In genomic region chr13:37427843-37428494, GRCh38 we compare ENCODE assay signal across 27 cellular contexts.
DNase-seq lines count a peak whose midpoint lies in the region; ATAC-seq, FAIRE-seq and TF ChIP-seq lines count a peak whose summit lies in the region.
"Had no signal": no experiment of that assay in that cellular context is flagged by ENCODE, and none has a peak within 500 bp of the region (broad histone marks: within the 10 kb centered on the region; RNA-seq: fewer than 3 reads in every experiment).

No MANE protein-coding gene starts in this region.

- intact Hi-C loops in A673 (cut with micrococcal nuclease; ENCODE audit: unreplicated experiment) (no loop called here), left ventricle myocardium inferior (cut with micrococcal nuclease) (no loop called here)
- intact Hi-C loops in CD4-positive, alpha-beta T cell (cut with DNase I, micrococcal nuclease), result no loop called here

- H3K36me3 ChIP-seq in A673 (ENCODE audit: insufficient read depth, low read length, poor library complexity, severe bottlenecking), result no peaks in the 10 kb centered on the region
- H3K36me3 ChIP-seq in GM23338 (ENCODE audit: insufficient read depth), result no peaks in the 10 kb centered on the region
- H3K36me3 ChIP-seq in astrocyte (ENCODE audit: insufficient read depth, low read length), result no peaks in the 10 kb centered on the region
- H3K36me3 ChIP-seq in left ventricle myocardium inferior, result no peaks in the 10 kb centered on the region
- H3K36me3 ChIP-seq: breast epithelium, thoracic aorta had no signal

- no peak overlapping the region for H3K4me3 Mint-ChIP-seq in GM23338
- H3K4me3 Mint-ChIP-seq in astrocyte (ENCODE audit: unreplicated experiment), result no peak overlapping the region
- no peak overlapping the region for H3K4me3 Mint-ChIP-seq in CD4-positive, alpha-beta T cell
- H3K4me3 Mint-ChIP-seq: CD4-positive, CD25-positive, alpha-beta regulatory T cell; natural killer cell treated with Interleukin-12 subunit alpha and Interleukin-12 subunit beta and Interleukin-15 and Interleukin-18, amount 100 ng/mL, for 72 hours had no signal

- peak; percentile 17 for FAIRE-seq in astrocyte (lab: Jason Lieb, UNC)
- FAIRE-seq: H54, HTR-8/SVneo had no signal

- H3K4me2 ChIP-seq in GM23338 (no peak overlapping the region), astrocyte (ENCODE audit: low read length) (no peak overlapping the region)

- H3K4me1 ChIP-seq in A673 (ENCODE audit: insufficient read depth, low read length, poor library complexity, severe bottlenecking), result no peaks in the 10 kb centered on the region
- no peaks in the 10 kb centered on the region for H3K4me1 ChIP-seq in GM23338 (ENCODE audit: insufficient read depth)
- H3K4me1 ChIP-seq in astrocyte (ENCODE audit: insufficient read depth, low read length), result no peaks in the 10 kb centered on the region
- peaks cover 8% of the 10 kb centered on the region for H3K4me1 ChIP-seq in left ventricle myocardium inferior
- H3K4me1 ChIP-seq: breast epithelium had no signal

- ATAC-seq in GM23338 (peak; percentile 71), HG03025 (IDR thresholded peaks at IDR 0.05; ENCODE audit: low FRiP score, unreplicated experiment) (no peak)
- ATAC-seq in CD4-positive, alpha-beta T cell (ENCODE audit: poor library complexity), result no peak
- ATAC-seq: natural killer cell treated with Interleukin-12 subunit alpha and Interleukin-12 subunit beta and Interleukin-15 and Interleukin-18, amount 100 ng/mL, for 72 hours had no signal

- H2AFZ ChIP-seq in GM23338, result no peak overlapping the region
- H2AFZ ChIP-seq in astrocyte (ENCODE audit: low read depth, low read length), result no peak overlapping the region

- H3K27me3 Mint-ChIP-seq in GM23338 (ENCODE audit: insufficient read depth, low read depth, poor library complexity) (peaks cover 7% of the 10 kb centered on the region), astrocyte (ENCODE audit: low read depth, unreplicated experiment) (no peaks in the 10 kb centered on the region)
- H3K27me3 Mint-ChIP-seq in CD4-positive, alpha-beta T cell, result no peaks in the 10 kb centered on the region
- H3K27me3 Mint-ChIP-seq: CD4-positive, CD25-positive, alpha-beta regulatory T cell; natural killer cell treated with Interleukin-12 subunit alpha and Interleukin-12 subunit beta and Interleukin-15 and Interleukin-18, amount 100 ng/mL, for 72 hours had no signal

- no TSS peak for BruUV-seq in A673 (replicated peaks; lab: Mats Ljungman, UMichigan)

- H3K27ac ChIP-seq in A673 (ENCODE audit: low read depth, low read length, poor library complexity, severe bottlenecking), result no peak overlapping the region
- H3K27ac ChIP-seq in GM23338 (ENCODE audit: low read depth), result no peak overlapping the region
- H3K27ac ChIP-seq in astrocyte (ENCODE audit: low read depth, low read length), result no peak overlapping the region
- H3K27ac ChIP-seq in left ventricle myocardium inferior (replicated peaks), result no peak overlapping the region
- H3K27ac ChIP-seq in CD4-positive, alpha-beta T cell (ENCODE audit: low read depth, low read length), result no peak overlapping the region
- H3K27ac ChIP-seq: breast epithelium, epithelial cell of prostate, thoracic aorta had no signal

- H3K79me2 ChIP-seq in GM23338 (replicated peaks; ENCODE audit: insufficient read depth) (no peaks in the 10 kb centered on the region), astrocyte (ENCODE audit: insufficient read depth, low read length) (no peaks in the 10 kb centered on the region)

- H3K9me3 ChIP-seq in A673 (ENCODE audit: low read depth, low read length, poor library complexity, severe bottlenecking) (no peaks in the 10 kb centered on the region), astrocyte (ENCODE audit: insufficient read depth, low read depth, low read length) (no peaks in the 10 kb centered on the region), left ventricle myocardium inferior (replicated peaks) (peaks cover 24% of the 10 kb centered on the region)
- H3K9me3 ChIP-seq in CD4-positive, alpha-beta T cell (ENCODE audit: control insufficient read depth, low read length), result no peaks in the 10 kb centered on the region
- H3K9me3 ChIP-seq: breast epithelium, thoracic aorta had no signal

- H3K27ac Mint-ChIP-seq in GM23338, result no peak overlapping the region
- no peak overlapping the region for H3K27ac Mint-ChIP-seq in astrocyte (ENCODE audit: unreplicated experiment)
- no peak overlapping the region for H3K27ac Mint-ChIP-seq in CD4-positive, alpha-beta T cell
- H3K27ac Mint-ChIP-seq: CD4-positive, CD25-positive, alpha-beta regulatory T cell; natural killer cell treated with Interleukin-12 subunit alpha and Interleukin-12 subunit beta and Interleukin-15 and Interleukin-18, amount 100 ng/mL, for 72 hours had no signal

- DNase-seq in A673 (ENCODE audit: low spot score) (no peak), GM23338 (ENCODE audit: low spot score) (peak; percentile 32), astrocyte (ENCODE audit: low read depth) (no peak), left ventricle myocardium inferior (no peak), SW 1271 (lab: John Stamatoyannopoulos, UW) (no peak), amniotic stem cell (lab: John Stamatoyannopoulos, UW) (no peak)
- no peak for DNase-seq in CD4-positive, alpha-beta T cell
- DNase-seq: activated CD4-positive, alpha-beta T cell treated with anti-CD3 and anti-CD28 coated beads, Interleukin-2, amount 50 U/mL, for 4 hours; activated CD8-positive, alpha-beta memory T cell treated with anti-CD3 and anti-CD28 coated beads, Interleukin-2, amount 50 U/mL, for 48 hours; activated effector memory CD4-positive, alpha-beta T cell treated with Interleukin-2 at 50 U/mL for 16 hours; CD4-positive, CD25-positive, alpha-beta regulatory T cell; DND-41; foreskin melanocyte; NCI-H1092 treated with DMSO at 0.1 percent for 48 hours; NCI-H2081; NCI-H510A; SIG-M5; stimulated activated CD4-positive, alpha-beta T cell treated with anti-CD3 and anti-CD28 coated beads, Interleukin-1b, Interleukin-23, amount 100 ng/mL, for 48 hours; stimulated activated naive CD4-positive, alpha-beta T cell; T-helper 2 cell had no signal

- H3K4me3 ChIP-seq in A673 (ENCODE audit: low read depth, low read length, poor library complexity, severe bottlenecking), result no peak overlapping the region
- H3K4me3 ChIP-seq in GM23338, result no peak overlapping the region
- H3K4me3 ChIP-seq in astrocyte (ENCODE audit: insufficient read depth, low read depth, low read length), result no peak overlapping the region
- H3K4me3 ChIP-seq in left ventricle myocardium inferior, result no peak overlapping the region
- H3K4me3 ChIP-seq: breast epithelium, thoracic aorta had no signal

- H4K20me1 ChIP-seq in GM23338 (replicated peaks; ENCODE audit: insufficient read depth) (no peaks in the 10 kb centered on the region), astrocyte (ENCODE audit: insufficient read depth, low read length) (no peaks in the 10 kb centered on the region)

- H3K9me2 ChIP-seq in GM23338 (ENCODE audit: insufficient read depth), result 0 out of 2 replicates have a peak, but pooled peaks cover 4% of the 10 kb centered on the region

- H3K9me3 Mint-ChIP-seq in GM23338, result no peaks in the 10 kb centered on the region
- H3K9me3 Mint-ChIP-seq in astrocyte (ENCODE audit: unreplicated experiment), result peaks cover 4% of the 10 kb centered on the region
- peaks cover 9% of the 10 kb centered on the region for H3K9me3 Mint-ChIP-seq in CD4-positive, alpha-beta T cell

- H3K4me1 Mint-ChIP-seq in GM23338 (no peaks in the 10 kb centered on the region), astrocyte (ENCODE audit: low read depth, unreplicated experiment) (no peaks in the 10 kb centered on the region)
- no peaks in the 10 kb centered on the region for H3K4me1 Mint-ChIP-seq in CD4-positive, alpha-beta T cell (ENCODE audit: low read depth)
- H3K4me1 Mint-ChIP-seq: CD4-positive, CD25-positive, alpha-beta regulatory T cell had no signal

- no peaks in the 10 kb centered on the region for H3K36me3 Mint-ChIP-seq in GM23338 (ENCODE audit: low read depth)
- H3K36me3 Mint-ChIP-seq in astrocyte (ENCODE audit: low read depth, unreplicated experiment), result no peaks in the 10 kb centered on the region
- H3K36me3 Mint-ChIP-seq in CD4-positive, alpha-beta T cell (ENCODE audit: low read depth), result no peaks in the 10 kb centered on the region
- H3K36me3 Mint-ChIP-seq: CD4-positive, CD25-positive, alpha-beta regulatory T cell; natural killer cell treated with Interleukin-12 subunit alpha and Interleukin-12 subunit beta and Interleukin-15 and Interleukin-18, amount 100 ng/mL, for 72 hours had no signal

- CTCF ChIA-PET in A673 (lab: Charles Lee), result no interaction called here
- CTCF ChIA-PET in CD4-positive, alpha-beta T cell (lab: Charles Lee), result no interaction called here

- H3K27me3 ChIP-seq in A673 (replicated peaks; ENCODE audit: insufficient read depth, low read depth, low read length, poor library complexity) (no peaks in the 10 kb centered on the region), GM23338 (ENCODE audit: insufficient read depth) (no peaks in the 10 kb centered on the region), astrocyte (ENCODE audit: insufficient read depth, low read length) (no peaks in the 10 kb centered on the region), left ventricle myocardium inferior (ENCODE audit: low read depth) (no peaks in the 10 kb centered on the region)
- H3K27me3 ChIP-seq in CD4-positive, alpha-beta T cell (ENCODE audit: control insufficient read depth, insufficient read depth, low read length), result no peaks in the 10 kb centered on the region
- H3K27me3 ChIP-seq: breast epithelium had no signal

- no peak overlapping the region for H3K9ac ChIP-seq in astrocyte (ENCODE audit: low read length)

- TF ChIP-seq CTCF in A673 (conservative IDR thresholded peaks at IDR 0.05; ENCODE audit: low read depth, low read length), result peak; percentile 37
- TF ChIP-seq CTCF in GM23338 (conservative IDR thresholded peaks at IDR 0.05; ENCODE audit: low read depth in 2 of 2), result peak; percentile 34 to 48
- no peak for TF ChIP-seq CTCF in astrocyte (IDR thresholded peaks at IDR 0.05; ENCODE audit: insufficient read depth, low read depth, low read length)
- TF ChIP-seq CTCF in left ventricle myocardium inferior (IDR thresholded peaks at IDR 0.05; ENCODE audit: borderline replicate concordance), result peak; percentile 38
- TF ChIP-seq CTCF in CD4-positive, alpha-beta T cell (IDR thresholded peaks at IDR 0.05), result no peak

- no peaks in the 10 kb centered on the region for H3F3A ChIP-seq in GM23338 (replicated peaks; ENCODE audit: low read depth)

- POLR2A ChIA-PET in A673 (lab: Charles Lee; ENCODE audit: low non-redundant PET), result no interaction called here
- POLR2A ChIA-PET in CD4-positive, alpha-beta T cell (lab: Charles Lee), result no interaction called here

TF ChIP-seq in GM23338, 12 proteins besides CTCF, POLR2A, EP300 and RAD21:
- TF ChIP-seq ZNF114 (CRISPR knock-in tag; IDR thresholded peaks at IDR 0.05), result no peak
- no peak for TF ChIP-seq CREB1 (CRISPR knock-in tag; IDR thresholded peaks at IDR 0.05; ENCODE audit: low read depth)
- TF ChIP-seq EZH2phosphoT487 (IDR thresholded peaks at IDR 0.05; ENCODE audit: unreplicated experiment), result no peak
- TF ChIP-seq STAT1 (IDR thresholded peaks at IDR 0.05; ENCODE audit: unreplicated experiment), result no peak

Comparison
In these comparisons a context has a peak if more than half of its experiments do, and no peak if none do; other contexts are left out.
1. CTCF ChIP-seq: peak in A673 (single experiment), GM23338 (2 of 2) and left ventricle myocardium inferior (single experiment); none in astrocyte (single experiment) and CD4-positive, alpha-beta T cell (single experiment).